1 cellular context compared by ENCODE assay signal in genomic region chr2:151789055-151789834, GRCh38.
TF ChIP-seq lines count a peak whose summit lies in the region.

No MANE protein-coding gene starts in this region.

TF ChIP-seq in K562, 482 proteins besides CTCF, POLR2A, EP300 and RAD21 (continued from another document and continues in another):
- TF ChIP-seq MTA1 (IDR thresholded peaks at IDR 0.05; ENCODE audit: borderline replicate concordance) = 0 out of 2 replicates have a peak, but pooled peaks have one; percentile 43
- no peak for TF ChIP-seq ZKSCAN1 (IDR thresholded peaks at IDR 0.05; ENCODE audit: low read depth, low read length)
- no peak for TF ChIP-seq ERF (CRISPR knock-in tag; IDR thresholded peaks at IDR 0.05)
- TF ChIP-seq SRSF3 (IDR thresholded peaks at IDR 0.05; ENCODE audit: insufficient read depth, low read length) = no peak
- TF ChIP-seq, protein P1, sequence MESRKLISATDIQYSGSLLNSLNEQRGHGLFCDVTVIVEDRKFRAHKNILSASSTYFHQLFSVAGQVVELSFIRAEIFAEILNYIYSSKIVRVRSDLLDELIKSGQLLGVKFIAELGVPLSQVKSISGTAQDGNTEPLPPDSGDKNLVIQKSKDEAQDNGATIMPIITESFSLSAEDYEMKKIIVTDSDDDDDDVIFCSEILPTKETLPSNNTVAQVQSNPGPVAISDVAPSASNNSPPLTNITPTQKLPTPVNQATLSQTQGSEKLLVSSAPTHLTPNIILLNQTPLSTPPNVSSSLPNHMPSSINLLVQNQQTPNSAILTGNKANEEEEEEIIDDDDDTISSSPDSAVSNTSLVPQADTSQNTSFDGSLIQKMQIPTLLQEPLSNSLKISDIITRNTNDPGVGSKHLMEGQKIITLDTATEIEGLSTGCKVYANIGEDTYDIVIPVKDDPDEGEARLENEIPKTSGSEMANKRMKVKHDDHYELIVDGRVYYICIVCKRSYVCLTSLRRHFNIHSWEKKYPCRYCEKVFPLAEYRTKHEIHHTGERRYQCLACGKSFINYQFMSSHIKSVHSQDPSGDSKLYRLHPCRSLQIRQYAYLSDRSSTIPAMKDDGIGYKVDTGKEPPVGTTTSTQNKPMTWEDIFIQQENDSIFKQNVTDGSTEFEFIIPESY (CRISPR knock-in tag; IDR thresholded peaks at IDR 0.05) = peak; percentile 44; the same call in 1 of the 2 replicates
- TF ChIP-seq CC2D1A (IDR thresholded peaks at IDR 0.05) = no peak
- no peak; the same call in 1 of the 2 replicates for TF ChIP-seq NFATC3 (IDR thresholded peaks at IDR 0.05)
- peak; percentile 76; the same call in 1 of the 2 replicates for TF ChIP-seq HSF4 (CRISPR knock-in tag; IDR thresholded peaks at IDR 0.05; ENCODE audit: borderline replicate concordance)
- peak; percentile 20; the same call in 1 of the 2 replicates for TF ChIP-seq L3MBTL2 (IDR thresholded peaks at IDR 0.05)
- TF ChIP-seq DPF2 (IDR thresholded peaks at IDR 0.05) = peak; percentile 97
- TF ChIP-seq NBN (IDR thresholded peaks at IDR 0.05; ENCODE audit: low read depth) = 0 out of 2 replicates have a peak, but pooled peaks have one; percentile 36
- no peak for TF ChIP-seq ZNF707 (CRISPR knock-in tag; conservative IDR thresholded peaks at IDR 0.05)
- TF ChIP-seq BMI1 (IDR thresholded peaks at IDR 0.05; ENCODE audit: low read length) = no peak
- no peak for TF ChIP-seq SUPT5H (IDR thresholded peaks at IDR 0.05)
- TF ChIP-seq KDM2B (CRISPR knock-in tag; IDR thresholded peaks at IDR 0.05) = no peak
- TF ChIP-seq NCOA4 (IDR thresholded peaks at IDR 0.05; ENCODE audit: partially characterized antibody) = no peak
- TF ChIP-seq, protein P2, sequence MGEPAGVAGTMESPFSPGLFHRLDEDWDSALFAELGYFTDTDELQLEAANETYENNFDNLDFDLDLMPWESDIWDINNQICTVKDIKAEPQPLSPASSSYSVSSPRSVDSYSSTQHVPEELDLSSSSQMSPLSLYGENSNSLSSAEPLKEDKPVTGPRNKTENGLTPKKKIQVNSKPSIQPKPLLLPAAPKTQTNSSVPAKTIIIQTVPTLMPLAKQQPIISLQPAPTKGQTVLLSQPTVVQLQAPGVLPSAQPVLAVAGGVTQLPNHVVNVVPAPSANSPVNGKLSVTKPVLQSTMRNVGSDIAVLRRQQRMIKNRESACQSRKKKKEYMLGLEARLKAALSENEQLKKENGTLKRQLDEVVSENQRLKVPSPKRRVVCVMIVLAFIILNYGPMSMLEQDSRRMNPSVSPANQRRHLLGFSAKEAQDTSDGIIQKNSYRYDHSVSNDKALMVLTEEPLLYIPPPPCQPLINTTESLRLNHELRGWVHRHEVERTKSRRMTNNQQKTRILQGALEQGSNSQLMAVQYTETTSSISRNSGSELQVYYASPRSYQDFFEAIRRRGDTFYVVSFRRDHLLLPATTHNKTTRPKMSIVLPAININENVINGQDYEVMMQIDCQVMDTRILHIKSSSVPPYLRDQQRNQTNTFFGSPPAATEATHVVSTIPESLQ (CRISPR knock-in tag; IDR thresholded peaks at IDR 0.05) = no peak
- peak; percentile 97 for TF ChIP-seq ARID3A (IDR thresholded peaks at IDR 0.05; ENCODE audit: borderline replicate concordance, low read depth, low read length)
- TF ChIP-seq E2F3 (CRISPR knock-in tag; IDR thresholded peaks at IDR 0.05) = no peak
- peak in 1 of 2 experiments; percentile 85; a peak in 2 of 4 replicates for TF ChIP-seq HDAC1 (IDR thresholded peaks at IDR 0.05)
- TF ChIP-seq FOXJ3 (CRISPR knock-in tag; IDR thresholded peaks at IDR 0.05) = no peak; the same call in 1 of the 2 replicates
- peak; percentile 78 for TF ChIP-seq HDAC3 (IDR thresholded peaks at IDR 0.05; ENCODE audit: borderline replicate concordance, partially characterized antibody)
- peak; percentile 67; the same call in 1 of the 2 replicates for TF ChIP-seq ATF7 (IDR thresholded peaks at IDR 0.05)
- no peak for TF ChIP-seq POLR2B (IDR thresholded peaks at IDR 0.05; ENCODE audit: low read depth, partially characterized antibody)
- TF ChIP-seq NR2F6 (CRISPR knock-in tag; IDR thresholded peaks at IDR 0.05) = no peak
- TF ChIP-seq SLC30A9 (CRISPR knock-in tag; IDR thresholded peaks at IDR 0.05) = no peak
- TF ChIP-seq, protein P3, sequence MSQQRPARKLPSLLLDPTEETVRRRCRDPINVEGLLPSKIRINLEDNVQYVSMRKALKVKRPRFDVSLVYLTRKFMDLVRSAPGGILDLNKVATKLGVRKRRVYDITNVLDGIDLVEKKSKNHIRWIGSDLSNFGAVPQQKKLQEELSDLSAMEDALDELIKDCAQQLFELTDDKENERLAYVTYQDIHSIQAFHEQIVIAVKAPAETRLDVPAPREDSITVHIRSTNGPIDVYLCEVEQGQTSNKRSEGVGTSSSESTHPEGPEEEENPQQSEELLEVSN (IDR thresholded peaks at IDR 0.05; ENCODE audit: borderline replicate concordance in 1 of 2, extremely low read depth in 1 of 2, insufficient read depth in 1 of 2, insufficient read length in 1 of 2, low read depth in 1 of 2, low read length in 1 of 2, poor library complexity in 1 of 2, severe bottlenecking in 1 of 2) = no peak
- TF ChIP-seq ASH1L (IDR thresholded peaks at IDR 0.05; ENCODE audit: borderline replicate concordance, low read depth, partially characterized antibody) = no peak
- TF ChIP-seq MTA2 (IDR thresholded peaks at IDR 0.05; ENCODE audit: low read depth) = peak; percentile 89
- TF ChIP-seq ZSCAN29 (IDR thresholded peaks at IDR 0.05) = no peak
- TF ChIP-seq DIDO1 (tag; IDR thresholded peaks at IDR 0.05; ENCODE audit: low read depth) = no peak
- no peak for TF ChIP-seq HCFC1 (IDR thresholded peaks at IDR 0.05; ENCODE audit: low read depth, low read length)
- TF ChIP-seq TAL1 (IDR thresholded peaks at IDR 0.05) = peak; percentile 92
- TF ChIP-seq ZNF311 (CRISPR knock-in tag; IDR thresholded peaks at IDR 0.05) = no peak
- TF ChIP-seq JUND (IDR thresholded peaks at IDR 0.05; ENCODE audit: borderline replicate concordance, low read depth, low read length) = peak; percentile 76; the same call in 1 of the 2 replicates
- peak; percentile 57; the same call in 1 of the 3 replicates for TF ChIP-seq JUND (tag; IDR thresholded peaks at IDR 0.05; ENCODE audit: borderline replicate concordance, low read depth, low read length)
- TF ChIP-seq CBFB (CRISPR knock-in tag; IDR thresholded peaks at IDR 0.05) = no peak
- TF ChIP-seq SIX5 (IDR thresholded peaks at IDR 0.05; ENCODE audit: borderline replicate concordance in 1 of 2, insufficient read depth in 1 of 2, low read depth in 1 of 2, low read length in 2 of 2) = no peak
- no peak for TF ChIP-seq MED1 (CRISPR knock-in tag; IDR thresholded peaks at IDR 0.05; ENCODE audit: borderline replicate concordance)
- TF ChIP-seq PHF8 (IDR thresholded peaks at IDR 0.05; ENCODE audit: borderline replicate concordance, low read length) = no peak
- TF ChIP-seq, protein P4, sequence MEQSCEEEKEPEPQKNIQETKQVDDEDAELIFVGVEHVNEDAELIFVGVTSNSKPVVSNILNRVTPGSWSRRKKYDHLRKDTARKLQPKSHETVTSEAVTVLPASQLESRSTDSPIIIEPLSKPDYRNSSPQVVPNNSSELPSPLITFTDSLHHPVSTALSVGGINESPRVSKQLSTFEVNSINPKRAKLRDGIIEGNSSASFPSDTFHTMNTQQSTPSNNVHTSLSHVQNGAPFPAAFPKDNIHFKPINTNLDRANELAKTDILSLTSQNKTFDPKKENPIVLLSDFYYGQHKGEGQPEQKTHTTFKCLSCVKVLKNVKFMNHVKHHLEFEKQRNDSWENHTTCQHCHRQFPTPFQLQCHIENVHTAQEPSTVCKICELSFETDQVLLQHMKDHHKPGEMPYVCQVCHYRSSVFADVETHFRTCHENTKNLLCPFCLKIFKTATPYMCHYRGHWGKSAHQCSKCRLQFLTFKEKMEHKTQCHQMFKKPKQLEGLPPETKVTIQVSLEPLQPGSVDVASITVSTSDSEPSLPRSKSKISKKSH (CRISPR knock-in tag; IDR thresholded peaks at IDR 0.05) = no peak
- peak; percentile 37; the same call in 1 of the 2 replicates for TF ChIP-seq ETV5 (CRISPR knock-in tag; IDR thresholded peaks at IDR 0.05; ENCODE audit: low read depth)
- no peak for TF ChIP-seq ZNF830 (CRISPR knock-in tag; IDR thresholded peaks at IDR 0.05)
- TF ChIP-seq USF1 (CRISPR knock-in tag; IDR thresholded peaks at IDR 0.05) = no peak
- TF ChIP-seq KHSRP (IDR thresholded peaks at IDR 0.05) = peak; percentile 58; the same call in 1 of the 2 replicates
- TF ChIP-seq ZNF121 (CRISPR knock-in tag; conservative IDR thresholded peaks at IDR 0.05) = no peak
- TF ChIP-seq RNF219 (CRISPR knock-in tag; IDR thresholded peaks at IDR 0.05) = no peak
- TF ChIP-seq, protein P5, sequence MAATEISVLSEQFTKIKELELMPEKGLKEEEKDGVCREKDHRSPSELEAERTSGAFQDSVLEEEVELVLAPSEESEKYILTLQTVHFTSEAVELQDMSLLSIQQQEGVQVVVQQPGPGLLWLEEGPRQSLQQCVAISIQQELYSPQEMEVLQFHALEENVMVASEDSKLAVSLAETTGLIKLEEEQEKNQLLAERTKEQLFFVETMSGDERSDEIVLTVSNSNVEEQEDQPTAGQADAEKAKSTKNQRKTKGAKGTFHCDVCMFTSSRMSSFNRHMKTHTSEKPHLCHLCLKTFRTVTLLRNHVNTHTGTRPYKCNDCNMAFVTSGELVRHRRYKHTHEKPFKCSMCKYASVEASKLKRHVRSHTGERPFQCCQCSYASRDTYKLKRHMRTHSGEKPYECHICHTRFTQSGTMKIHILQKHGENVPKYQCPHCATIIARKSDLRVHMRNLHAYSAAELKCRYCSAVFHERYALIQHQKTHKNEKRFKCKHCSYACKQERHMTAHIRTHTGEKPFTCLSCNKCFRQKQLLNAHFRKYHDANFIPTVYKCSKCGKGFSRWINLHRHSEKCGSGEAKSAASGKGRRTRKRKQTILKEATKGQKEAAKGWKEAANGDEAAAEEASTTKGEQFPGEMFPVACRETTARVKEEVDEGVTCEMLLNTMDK (IDR thresholded peaks at IDR 0.05; ENCODE audit: borderline replicate concordance, insufficient read depth, low read depth, low read length, poor library complexity, severe bottlenecking) = no peak
- no peak for TF ChIP-seq SMAD2 (IDR thresholded peaks at IDR 0.05; ENCODE audit: low read depth, low read length)
- no peak for TF ChIP-seq BRCA1 (IDR thresholded peaks at IDR 0.05)
- no peak for TF ChIP-seq BRCA1 (CRISPR knock-in tag; IDR thresholded peaks at IDR 0.05)
- TF ChIP-seq ZNF511 (CRISPR knock-in tag; IDR thresholded peaks at IDR 0.05) = no peak
- no peak for TF ChIP-seq ZBED1 (IDR thresholded peaks at IDR 0.05)
- TF ChIP-seq, protein P6, sequence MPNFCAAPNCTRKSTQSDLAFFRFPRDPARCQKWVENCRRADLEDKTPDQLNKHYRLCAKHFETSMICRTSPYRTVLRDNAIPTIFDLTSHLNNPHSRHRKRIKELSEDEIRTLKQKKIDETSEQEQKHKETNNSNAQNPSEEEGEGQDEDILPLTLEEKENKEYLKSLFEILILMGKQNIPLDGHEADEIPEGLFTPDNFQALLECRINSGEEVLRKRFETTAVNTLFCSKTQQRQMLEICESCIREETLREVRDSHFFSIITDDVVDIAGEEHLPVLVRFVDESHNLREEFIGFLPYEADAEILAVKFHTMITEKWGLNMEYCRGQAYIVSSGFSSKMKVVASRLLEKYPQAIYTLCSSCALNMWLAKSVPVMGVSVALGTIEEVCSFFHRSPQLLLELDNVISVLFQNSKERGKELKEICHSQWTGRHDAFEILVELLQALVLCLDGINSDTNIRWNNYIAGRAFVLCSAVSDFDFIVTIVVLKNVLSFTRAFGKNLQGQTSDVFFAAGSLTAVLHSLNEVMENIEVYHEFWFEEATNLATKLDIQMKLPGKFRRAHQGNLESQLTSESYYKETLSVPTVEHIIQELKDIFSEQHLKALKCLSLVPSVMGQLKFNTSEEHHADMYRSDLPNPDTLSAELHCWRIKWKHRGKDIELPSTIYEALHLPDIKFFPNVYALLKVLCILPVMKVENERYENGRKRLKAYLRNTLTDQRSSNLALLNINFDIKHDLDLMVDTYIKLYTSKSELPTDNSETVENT (CRISPR knock-in tag; IDR thresholded peaks at IDR 0.05) = no peak
- no peak for TF ChIP-seq PHF20 (IDR thresholded peaks at IDR 0.05; ENCODE audit: partially characterized antibody)
- peak; percentile 48 for TF ChIP-seq RFX1 (IDR thresholded peaks at IDR 0.05)
- no peak for TF ChIP-seq TCFL5 (CRISPR knock-in tag; conservative IDR thresholded peaks at IDR 0.05)
